Comparison of ENCODE assay signal across 8 cellular contexts in the genomic region with DNA sequence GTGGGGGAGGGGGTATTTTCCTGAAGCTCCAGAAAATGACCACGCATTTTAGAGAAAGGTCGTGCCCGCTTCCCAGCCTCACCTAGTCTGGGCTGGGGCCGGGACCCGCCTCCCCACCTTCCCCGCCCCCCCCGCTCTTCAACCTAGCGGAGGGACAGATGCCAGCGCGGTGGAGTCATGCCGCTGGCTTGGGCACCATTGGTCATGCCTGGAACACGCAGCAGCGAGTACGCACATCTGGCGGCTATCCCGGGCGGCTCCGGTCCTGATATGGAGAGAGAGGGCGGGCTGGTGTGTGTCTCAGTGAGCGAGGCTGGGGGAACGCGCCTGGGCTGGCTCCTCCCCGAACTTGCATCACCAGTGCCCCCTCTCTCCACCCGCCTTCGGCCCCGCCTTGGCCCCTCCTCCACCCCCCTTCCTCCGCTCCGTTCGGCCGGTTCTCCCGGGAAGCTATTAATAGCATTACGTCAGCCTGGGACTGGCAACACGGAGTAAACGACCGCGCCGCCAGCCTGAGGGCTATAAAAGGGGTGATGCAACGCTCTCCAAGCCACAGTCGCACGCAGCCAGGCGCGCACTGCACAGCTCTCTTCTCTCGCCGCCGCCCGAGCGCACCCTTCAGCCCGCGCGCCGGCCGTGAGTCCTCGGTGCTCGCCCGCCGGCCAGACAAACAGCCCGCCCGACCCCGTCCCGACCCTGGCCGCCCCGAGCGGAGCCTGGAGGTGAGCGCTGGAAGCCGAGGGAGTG. TPM values are rescaled to one million over a fixed set of nuclear protein-coding genes. Genes with fewer than 3 reads are reported as not detected.
DNase-seq lines count a peak whose midpoint lies in the region; ATAC-seq and TF ChIP-seq lines count a peak whose summit lies in the region.

A gene with protein sequence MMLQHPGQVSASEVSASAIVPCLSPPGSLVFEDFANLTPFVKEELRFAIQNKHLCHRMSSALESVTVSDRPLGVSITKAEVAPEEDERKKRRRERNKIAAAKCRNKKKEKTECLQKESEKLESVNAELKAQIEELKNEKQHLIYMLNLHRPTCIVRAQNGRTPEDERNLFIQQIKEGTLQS (plus strand): TSS at position 553 of the 747 bp plus-strand sequence. CDS start 6,261 bp downstream, outside the sequence.

- peak; percentile 68 for ATAC-seq in GM21528 (IDR thresholded peaks at IDR 0.05; ENCODE audit: low FRiP score, unreplicated experiment)
- peak; percentile 88 for ATAC-seq in mucosa of descending colon

- no peaks in the 10 kb centered on the region for H3K36me3 ChIP-seq in mucosa of descending colon (ENCODE audit: low read depth)

- H3K4me1 ChIP-seq in mucosa of descending colon (ENCODE audit: low read depth): peaks cover 19% of the 10 kb centered on the region

- intact Hi-C loops in mucosa of descending colon (cut with DNase I, micrococcal nuclease): no loop called here

- peak within 1 kb of the TSS; percentile 43 for H3K4me3 ChIP-seq in mucosa of descending colon

- DNase-seq in DMS114 treated with DMSO at 0.1 percent for 48 hours (lab: John Stamatoyannopoulos, UW; ENCODE audit: unreplicated experiment) (peak; percentile 73), HuH-7.5 (ENCODE audit: low spot score) (peak; percentile 87), OCI-M1 (lab: John Stamatoyannopoulos, UW) (peak; percentile 99), activated T-cell treated with anti-CD3 and anti-CD28 coated beads for 24 hours (ENCODE audit: low read depth) (peak; percentile 83), epithelial cell of prostate (ENCODE audit: low read depth, low spot score) (peak; percentile 99), mucosa of descending colon (peak; percentile 97 to 98 (median 98))
- DNase-seq in stimulated activated CD8-positive, alpha-beta memory T cell treated with anti-CD3 and anti-CD28 coated beads, Interleukin-4, amount 100 ng/mL, for 1 hour (ENCODE audit: low read depth in 2 of 2, low spot score in 1 of 2): peak; percentile 52 to 74

- no peaks in the 10 kb centered on the region for H3K9me3 ChIP-seq in mucosa of descending colon

- H3K27ac ChIP-seq in epithelial cell of prostate: peak within 1 kb of the TSS; percentile 77

- no peak for TF ChIP-seq CTCF in mucosa of descending colon (IDR thresholded peaks at IDR 0.05)

RNA-seq across cellular contexts. Expression of the gene that starts here (rescaled TPM):
- 100 to 1,000 TPM in 1 of 3 donors, 10 to 100 TPM in 2; 20.2 to 121 (median 42.0) TPM for total RNA-seq in mucosa of descending colon

Comparison
In these comparisons a context has a peak if more than half of its experiments do, and no peak if none do; other contexts are left out.
1. Peak in every context shown above with its lines: DNase-seq, ATAC-seq, H3K4me3 ChIP-seq and H3K27ac ChIP-seq.